8 cellular contexts compared by ENCODE assay signal in the genomic region with DNA sequence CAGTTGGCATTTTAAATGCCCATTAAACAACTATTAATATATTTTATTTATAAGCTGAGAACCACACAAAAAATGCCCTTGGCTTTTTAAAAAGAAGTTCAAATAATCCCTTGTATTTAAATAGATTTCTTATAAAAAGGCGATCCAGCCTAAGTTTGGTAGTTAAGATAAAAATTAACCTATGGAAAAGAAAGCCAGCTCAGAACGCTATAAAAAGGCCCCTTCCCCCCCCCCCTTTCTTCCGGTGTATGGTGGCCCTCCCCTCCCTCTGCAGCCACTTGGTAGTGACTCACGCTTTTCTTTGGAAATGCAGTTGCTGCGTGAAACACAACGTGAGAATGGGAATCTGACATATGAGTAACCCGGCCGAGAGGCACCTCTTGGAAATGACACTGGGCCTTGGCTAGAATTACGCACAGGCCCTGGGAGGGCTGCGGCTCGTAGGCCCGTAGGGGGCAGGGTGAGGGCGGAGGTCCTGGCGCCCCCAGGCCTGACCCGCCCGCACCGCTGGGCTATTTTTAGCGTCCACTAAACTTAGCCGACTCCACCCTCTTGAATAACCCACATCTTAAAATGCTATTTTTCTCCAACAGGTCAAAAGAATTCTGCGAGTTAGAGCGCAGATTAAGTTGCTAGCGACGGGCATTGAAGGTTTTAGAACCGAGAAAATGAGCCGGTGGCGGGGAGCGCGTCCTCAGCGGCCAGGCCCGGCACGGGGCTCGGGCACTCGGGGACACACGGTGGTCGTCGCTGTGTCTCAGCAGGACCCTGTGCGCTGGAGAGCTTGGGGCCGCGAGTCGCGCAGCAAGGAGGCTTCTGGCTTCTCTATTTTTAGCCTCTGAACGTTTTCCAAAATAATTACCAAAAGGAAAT.
DNase-seq lines count a peak whose midpoint lies in the region; ATAC-seq and TF ChIP-seq lines count a peak whose summit lies in the region.

No MANE protein-coding gene starts in this region.

- H3K9me3 ChIP-seq in effector memory CD4-positive, alpha-beta T cell (ENCODE audit: control insufficient read depth, low read length): no peaks in the 10 kb centered on the region

- peak overlapping the region; percentile 16 for H3K27ac ChIP-seq in effector memory CD4-positive, alpha-beta T cell (ENCODE audit: insufficient read depth, low read length, poor library complexity, severe bottlenecking)

- H3K36me3 ChIP-seq in effector memory CD4-positive, alpha-beta T cell (ENCODE audit: control insufficient read depth, insufficient read depth, low read length): no peaks in the 10 kb centered on the region

- no peaks in the 10 kb centered on the region for H3K27me3 ChIP-seq in effector memory CD4-positive, alpha-beta T cell (replicated peaks; ENCODE audit: control insufficient read depth, insufficient read depth, low read length, poor library complexity, severe bottlenecking)

- peak; percentile 32 for ATAC-seq in HG02870 (IDR thresholded peaks at IDR 0.05; ENCODE audit: unreplicated experiment)
- ATAC-seq in GM19463 (IDR thresholded peaks at IDR 0.05; ENCODE audit: unreplicated experiment): no peak

- peaks cover 11% of the 10 kb centered on the region for H3K4me1 ChIP-seq in effector memory CD4-positive, alpha-beta T cell (ENCODE audit: control insufficient read depth, insufficient read depth, low read length, poor library complexity, severe bottlenecking)

- H3K4me3 ChIP-seq in effector memory CD4-positive, alpha-beta T cell (ENCODE audit: insufficient read depth, low read depth, low read length, poor library complexity, severe bottlenecking): peak overlapping the region; percentile 60

- DNase-seq in GM10266 (ENCODE audit: extremely low spot score) (peak; percentile 43), NCI-H510A treated with DMSO at 0.1 percent for 48 hours (lab: John Stamatoyannopoulos, UW) (peak; percentile 58), lung microvascular endothelial cell (ENCODE audit: low read depth in 2 of 2) (peak; percentile 82 to 98)
- DNase-seq in activated CD4-positive, alpha-beta T cell treated with anti-CD3 and anti-CD28 coated beads, Interleukin-2, amount 50 U/mL, for 48 hours: peak; percentile 80 to 88
- peak; percentile 6 to 19 (median 10) for DNase-seq in effector memory CD4-positive, alpha-beta T cell
- DNase-seq in stimulated activated CD4-positive, alpha-beta T cell treated with anti-CD3 and anti-CD28 coated beads, TNF-alpha, amount 100 ng/mL, for 1 hour (ENCODE audit: low read depth in 3 of 3, low spot score in 1 of 3): peak in 2 of 3 donors; percentile 17 to 45

- peak; percentile 12 for TF ChIP-seq CTCF in GM10266 (IDR thresholded peaks at IDR 0.05; ENCODE audit: control insufficient read depth, insufficient read depth, low read depth, missing control alignments)

Comparison
In these comparisons a context has a peak if more than half of its experiments do, and no peak if none do; other contexts are left out.
1. DNase-seq: peak in every context shown above with its lines; median percentile 90 in lung microvascular endothelial cell; 84 in activated CD4-positive, alpha-beta T cell treated with anti-CD3 and anti-CD28 coated beads, Interleukin-2, amount 50 U/mL, for 48 hours; 58 in NCI-H510A treated with DMSO at 0.1 percent for 48 hours; 43 in GM10266; 31 in stimulated activated CD4-positive, alpha-beta T cell treated with anti-CD3 and anti-CD28 coated beads, TNF-alpha, amount 100 ng/mL, for 1 hour; 10 in effector memory CD4-positive, alpha-beta T cell.